12 cellular contexts compared by ENCODE assay signal in the genomic region with DNA sequence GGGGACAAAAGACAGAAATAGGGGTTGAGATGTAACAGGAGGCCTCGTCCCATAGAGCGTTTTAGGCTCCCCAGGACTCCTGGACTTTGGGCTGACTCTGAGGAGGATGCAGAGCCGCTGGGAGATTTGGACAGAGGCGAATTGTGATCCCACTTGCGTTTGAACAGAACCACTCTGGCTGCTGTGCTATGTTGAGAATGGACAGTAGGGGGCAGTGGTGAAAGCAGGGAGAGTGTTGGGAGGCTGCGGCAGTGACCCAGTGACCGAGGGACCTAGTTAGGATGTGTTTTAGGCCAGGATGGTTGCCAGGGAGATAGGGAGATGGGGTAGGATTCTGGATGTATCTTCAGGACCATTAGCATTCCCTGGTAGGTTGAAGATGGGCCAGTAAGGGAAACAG.
DNase-seq lines count a peak whose midpoint lies in the region; ATAC-seq, FAIRE-seq and TF ChIP-seq lines count a peak whose summit lies in the region.
"Had no signal": no experiment of that assay in that cellular context is flagged by ENCODE, and none has a peak within 500 bp of the region (broad histone marks: within the 10 kb centered on the region; RNA-seq: fewer than 3 reads in every experiment).

No MANE protein-coding gene starts in this region.

- H3K9ac ChIP-seq in endothelial cell of umbilical vein (replicated peaks; ENCODE audit: extremely low read depth, insufficient read depth, low read length) (no peak overlapping the region), smooth muscle cell (ENCODE audit: low read depth) (no peak overlapping the region)

- no peak for ATAC-seq in effector memory CD8-positive, alpha-beta T cell (replicated peaks)

- intact Hi-C loops in endothelial cell of umbilical vein (cut with micrococcal nuclease): no loop called here

- no peaks in the 10 kb centered on the region for H3K9me1 ChIP-seq in endothelial cell of umbilical vein (replicated peaks; ENCODE audit: control insufficient read depth, extremely low read depth, insufficient read depth, low read length)

- TF ChIP-seq CTCF in NB4 (IDR thresholded peaks at IDR 0.05; ENCODE audit: low read depth, low read length) (peak; percentile 35), endothelial cell of umbilical vein (IDR thresholded peaks at IDR 0.05; ENCODE audit: extremely low read depth in 1 of 2, insufficient read depth in 1 of 2, low read depth in 1 of 2, low read length in 2 of 2) (peak; percentile 49 to 56), smooth muscle cell (IDR thresholded peaks at IDR 0.05; ENCODE audit: borderline replicate concordance, insufficient read depth, poor library complexity, severe bottlenecking) (peak; percentile 38)

- H3K4me3 Mint-ChIP-seq in effector memory CD8-positive, alpha-beta T cell: no peak overlapping the region
- H3K4me3 Mint-ChIP-seq: B cell, IgD-negative memory B cell had no signal

- no peak for FAIRE-seq in endothelial cell of umbilical vein (lab: Jason Lieb, UNC)
- no peak for FAIRE-seq in frontal cortex (lab: Jason Lieb, UNC)

- CTCF ChIA-PET in endothelial cell of umbilical vein (lab: Charles Lee): interaction anchor here (1.2 to 2.1 kb wide), 3 partner anchors 53 to 172 kb away, joined by 4 to 17 read pairs (median 12); no protein-coding TSS in a partner anchor

- peak; percentile 60 for DNase-seq in activated CD8-positive, alpha-beta memory T cell treated with anti-CD3 and anti-CD28 coated beads, Interleukin-2, amount 50 U/mL, for 48 hours
- DNase-seq in activated CD8-positive, alpha-beta memory T cell treated with anti-CD3 and anti-CD28 coated beads for 24 hours: no peak
- peak; percentile 28 for DNase-seq in NB4 (ENCODE audit: low read depth)
- DNase-seq in endothelial cell of umbilical vein (ENCODE audit: low read depth, low spot score): no peak
- DNase-seq in smooth muscle cell (lab: John Stamatoyannopoulos, UW; ENCODE audit: unreplicated experiment): no peak
- no peak for DNase-seq in effector memory CD8-positive, alpha-beta T cell
- DNase-seq in NCI-H69 (lab: John Stamatoyannopoulos, UW): no peak
- DNase-seq in frontal cortex (ENCODE audit: low spot score in 2 of 2): no peak
- DNase-seq: activated CD4-positive, CD25-positive, alpha-beta regulatory T cell; NK-92 treated with Interleukin-12 subunit alpha and Interleukin-12 subunit beta, amount 100 ng/mL, for 24 hours had no signal

- no peaks in the 10 kb centered on the region for H3K36me3 ChIP-seq in endothelial cell of umbilical vein (ENCODE audit: control insufficient read depth in 2 of 2, extremely low read depth in 1 of 2, insufficient read depth in 2 of 2, low read length in 2 of 2)
- H3K36me3 ChIP-seq in smooth muscle cell (ENCODE audit: low read depth): no peaks in the 10 kb centered on the region

- TF ChIP-seq POLR2A in NB4 (IDR thresholded peaks at IDR 0.05; ENCODE audit: extremely low read depth, insufficient read length) (no peak), endothelial cell of umbilical vein (IDR thresholded peaks at IDR 0.05; ENCODE audit: low read depth, low read length) (no peak)

- no peaks in the 10 kb centered on the region for H3K27me3 Mint-ChIP-seq in effector memory CD8-positive, alpha-beta T cell
- H3K27me3 Mint-ChIP-seq: B cell, IgD-negative memory B cell had no signal

- H3K79me2 ChIP-seq in endothelial cell of umbilical vein (ENCODE audit: control insufficient read depth, insufficient read depth, low read length) (no peaks in the 10 kb centered on the region), smooth muscle cell (ENCODE audit: low read depth) (no peaks in the 10 kb centered on the region)

- dilution Hi-C loops in endothelial cell of umbilical vein (cut with MboI; ENCODE audit: extremely low pct_ligation_motif_present, low sequenced_read_pairs): no loop called here

- no TSS peak for BruUV-seq in endothelial cell of umbilical vein (replicated peaks; lab: Mats Ljungman, UMichigan)

- H3K27ac ChIP-seq in endothelial cell of umbilical vein (ENCODE audit: insufficient read depth, low read depth, low read length) (no peak overlapping the region), smooth muscle cell (ENCODE audit: low read depth) (no peak overlapping the region)

- POLR2A ChIA-PET in endothelial cell of umbilical vein (lab: Charles Lee): no interaction called here

- H3K27ac Mint-ChIP-seq in effector memory CD8-positive, alpha-beta T cell: no peak overlapping the region
- H3K27ac Mint-ChIP-seq: B cell, IgD-negative memory B cell had no signal

- no peaks in the 10 kb centered on the region for H3K36me3 Mint-ChIP-seq in effector memory CD8-positive, alpha-beta T cell (ENCODE audit: insufficient read depth)
- H3K36me3 Mint-ChIP-seq: IgD-negative memory B cell had no signal

- no peaks in the 10 kb centered on the region for H3K4me1 Mint-ChIP-seq in effector memory CD8-positive, alpha-beta T cell (ENCODE audit: low read depth in 2 of 2)

- H3K9me3 Mint-ChIP-seq in effector memory CD8-positive, alpha-beta T cell: no peaks in the 10 kb centered on the region
- H3K9me3 Mint-ChIP-seq: IgD-negative memory B cell had no signal

- no peaks in the 10 kb centered on the region for H3K27me3 ChIP-seq in endothelial cell of umbilical vein (ENCODE audit: control insufficient read depth in 2 of 2, insufficient read depth in 2 of 2, low read length in 2 of 2)
- no peaks in the 10 kb centered on the region for H3K27me3 ChIP-seq in smooth muscle cell (ENCODE audit: low read depth)

- H2AFZ ChIP-seq in endothelial cell of umbilical vein (ENCODE audit: low read depth, low read length) (no peak overlapping the region), smooth muscle cell (ENCODE audit: low read depth) (no peak overlapping the region)

- H3K4me3 ChIP-seq in NB4 (ENCODE audit: low read depth, low read length) (no peak overlapping the region), endothelial cell of umbilical vein (replicated peaks in 1 of 3; ENCODE audit: insufficient read depth in 1 of 3, low read depth in 1 of 3, low read length in 3 of 3) (no peak overlapping the region), smooth muscle cell (no peak overlapping the region)

- no peaks in the 10 kb centered on the region for H3K4me1 ChIP-seq in endothelial cell of umbilical vein (ENCODE audit: control insufficient read depth, extremely low read depth, insufficient read depth, low read length)
- H3K4me1 ChIP-seq in smooth muscle cell (ENCODE audit: low read depth): peaks cover 8% of the 10 kb centered on the region

- H3K4me2 ChIP-seq in endothelial cell of umbilical vein (ENCODE audit: insufficient read depth, low read length) (no peak overlapping the region), smooth muscle cell (no peak overlapping the region)

- H3F3A ChIP-seq in smooth muscle cell (ENCODE audit: low read depth): peaks cover 17% of the 10 kb centered on the region

- no peaks in the 10 kb centered on the region for H3K9me3 ChIP-seq in endothelial cell of umbilical vein (replicated peaks; ENCODE audit: control insufficient read depth, insufficient read depth, low read length)
- no peaks in the 10 kb centered on the region for H3K9me3 ChIP-seq in smooth muscle cell (replicated peaks; ENCODE audit: low read depth)

- H4K20me1 ChIP-seq in endothelial cell of umbilical vein (replicated peaks; ENCODE audit: control insufficient read depth, extremely low read depth, insufficient read depth, low read length): no peaks in the 10 kb centered on the region
- H4K20me1 ChIP-seq in smooth muscle cell (ENCODE audit: low read depth): peaks cover 19% of the 10 kb centered on the region

- 66% methylated on average over 6 of the region's 7 CpGs for WGBS in smooth muscle cell (ENCODE audit: low lambda C conversion rate)

TF ChIP-seq in endothelial cell of umbilical vein, 7 proteins besides CTCF, POLR2A, EP300 and RAD21:
- TF ChIP-seq POLR2AphosphoS5 (IDR thresholded peaks at IDR 0.05; ENCODE audit: insufficient read depth, low read depth, low read length) (no peak), GATA2 (IDR thresholded peaks at IDR 0.05; ENCODE audit: insufficient read depth, insufficient read length, low read depth, low read length) (no peak), JUN (IDR thresholded peaks at IDR 0.05; ENCODE audit: borderline replicate concordance, insufficient read depth, insufficient read length, low read depth) (no peak), FOS (IDR thresholded peaks at IDR 0.05; ENCODE audit: borderline replicate concordance, insufficient read depth, low read length) (no peak), MYC (IDR thresholded peaks at IDR 0.05; ENCODE audit: low read depth, low read length) (no peak), EZH2 (IDR thresholded peaks at IDR 0.05; ENCODE audit: borderline replicate concordance, low read depth, low read length, severe bottlenecking) (no peak), MAX (IDR thresholded peaks at IDR 0.05; ENCODE audit: insufficient read depth, insufficient read length) (no peak)

Comparison
In these comparisons a context has a peak if more than half of its experiments do, and no peak if none do; other contexts are left out.
1. DNase-seq: peak in activated CD8-positive, alpha-beta memory T cell treated with anti-CD3 and anti-CD28 coated beads, Interleukin-2, amount 50 U/mL, for 48 hours (single experiment) and NB4 (single experiment); none in activated CD8-positive, alpha-beta memory T cell treated with anti-CD3 and anti-CD28 coated beads for 24 hours (single experiment), endothelial cell of umbilical vein (single experiment), smooth muscle cell (single experiment), effector memory CD8-positive, alpha-beta T cell (0 of 3), NCI-H69 (single experiment) and frontal cortex (0 of 2).
2. Peak in every context shown above with its lines, with median percentiles within 50 percentile points of each other: CTCF ChIP-seq.